In the genomic region with DNA sequence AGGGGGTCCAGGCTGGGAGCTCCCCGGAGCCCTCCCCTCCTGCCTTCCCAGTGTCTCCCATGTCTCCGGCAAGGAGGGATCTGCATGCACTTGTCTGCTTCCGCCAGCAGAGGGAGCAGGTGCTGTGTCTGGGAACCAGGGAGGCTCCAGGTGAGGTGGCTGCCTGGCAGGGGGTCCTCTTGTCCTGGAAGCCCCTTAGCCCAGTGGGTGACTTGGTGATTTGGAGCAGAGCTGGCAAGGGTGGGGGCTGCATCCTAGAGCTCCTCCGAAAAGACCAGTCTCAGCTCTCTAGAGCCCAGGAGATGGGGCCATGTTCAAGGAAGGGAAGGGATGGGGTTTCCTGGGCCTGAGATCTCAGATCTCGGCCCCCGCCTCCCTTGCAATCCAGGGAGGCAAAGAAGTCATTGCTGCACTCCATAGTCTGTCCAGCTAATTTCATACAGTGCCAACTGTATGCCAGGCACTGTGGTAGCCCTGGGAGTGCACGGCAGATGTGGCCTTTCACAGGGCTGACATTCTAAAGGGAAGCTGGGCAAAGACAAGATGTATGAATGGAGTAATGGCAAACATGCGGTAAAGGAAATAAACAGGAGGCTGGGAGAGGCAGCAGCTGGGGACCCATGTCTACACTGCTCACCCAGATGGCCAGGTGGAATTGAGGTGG, we compare ENCODE assay signal across 7 cellular contexts. TPM values are rescaled to one million over a fixed set of nuclear protein-coding genes. Genes with fewer than 3 reads are reported as not detected.
DNase-seq lines count a peak whose midpoint lies in the region; ATAC-seq, FAIRE-seq and TF ChIP-seq lines count a peak whose summit lies in the region.

No MANE protein-coding gene starts in this region.

- H3K9me3 ChIP-seq in SJSA1 (replicated peaks) (no peaks in the 10 kb centered on the region), pancreas (no peaks in the 10 kb centered on the region), transverse colon (no peaks in the 10 kb centered on the region)

- no peaks in the 10 kb centered on the region for H3K79me2 ChIP-seq in KMS-11 (ENCODE audit: insufficient read depth, low read depth)

- no peak for TF ChIP-seq EP300 in transverse colon (IDR thresholded peaks at IDR 0.05; ENCODE audit: low read depth)

- H3K36me3 ChIP-seq in KMS-11 (ENCODE audit: insufficient read depth) (no peaks in the 10 kb centered on the region), SJSA1 (no peaks in the 10 kb centered on the region), pancreas (no peaks in the 10 kb centered on the region), transverse colon (no peaks in the 10 kb centered on the region)

- no peak overlapping the region for H3K9ac ChIP-seq in KMS-11

- peak; percentile 56 to 70 (median 63) for ATAC-seq in pancreas

- TF ChIP-seq CTCF in GM13976 (IDR thresholded peaks at IDR 0.05; ENCODE audit: borderline replicate concordance, control extremely low read depth, extremely low read depth, insufficient read depth, missing control alignments), result peak; percentile 95
- peak; percentile 93 for TF ChIP-seq CTCF in KMS-11 (conservative IDR thresholded peaks at IDR 0.05; ENCODE audit: low read depth, low read length)
- TF ChIP-seq CTCF in pancreas (IDR thresholded peaks at IDR 0.05), result peak; percentile 83 to 92 (median 88)
- TF ChIP-seq CTCF in transverse colon (IDR thresholded peaks at IDR 0.05), result peak; percentile 77 to 90 (median 80)

- H3K4me2 ChIP-seq in KMS-11, result no peak overlapping the region

- H4K20me1 ChIP-seq in KMS-11 (ENCODE audit: insufficient read depth), result no peaks in the 10 kb centered on the region

- no peak overlapping the region for H3K4me3 ChIP-seq in KMS-11 (IDR thresholded peaks at IDR 0.05; ENCODE audit: insufficient read depth, low read depth, low read length)
- H3K4me3 ChIP-seq in SJSA1, result no peak overlapping the region
- peak overlapping the region in 1 of 4 donors; percentile 11 for H3K4me3 ChIP-seq in pancreas
- H3K4me3 ChIP-seq in transverse colon, result no peak overlapping the region

- H2AFZ ChIP-seq in KMS-11 (ENCODE audit: low read depth), result no peak overlapping the region

- intact Hi-C loops in pancreas (cut with DNase I) (loop anchor here in 2 of 3 donors (5.0 to 10.0 kb wide), 2 partner anchors 73 to 75 kb away; no protein-coding TSS in a partner anchor), transverse colon (cut with DNase I; ENCODE audit: low total_unique reads) (no loop called here)

- in situ Hi-C loops in GM13976 (cut with MboI; ENCODE audit: low sequenced_read_pairs, unreplicated experiment), result no loop called here
- in situ Hi-C loops in transverse colon (cut with MboI; ENCODE audit: low pct_ligation_motif_present in 1 of 4, low pct_unique_long_range_greater_than_20kb in 1 of 4, low sequenced_read_pairs in 3 of 4), result loop anchor here in 2 of 4 donors (10.0 to 25.0 kb wide), 2 partner anchors 83 to 245 kb away; a partner anchor contains a TSS

- H3K27me3 ChIP-seq in KMS-11 (ENCODE audit: insufficient read depth, low read depth) (0 out of 2 replicates have a peak, but pooled peaks cover under 1% of the 10 kb centered on the region), SJSA1 (replicated peaks) (no peaks in the 10 kb centered on the region; the same call in 1 of the 2 replicates), pancreas (no peaks in the 10 kb centered on the region), transverse colon (peaks cover 19% of the 10 kb centered on the region)

- 14 to 18% methylated on average over 8 of the region's 8 CpGs for WGBS in pancreas, 2 donors
- 32% methylated on average over 3 to 8 of the region's 8 CpGs for WGBS in transverse colon (ENCODE audit: low coverage in 1 of 2), 2 donors

- no peak for FAIRE-seq in pancreas (lab: Jason Lieb, UNC)

- TF ChIP-seq POLR2A in transverse colon (IDR thresholded peaks at IDR 0.05), result no peak

- H3K4me1 ChIP-seq in KMS-11 (ENCODE audit: low read depth, poor library complexity, severe bottlenecking) (no peaks in the 10 kb centered on the region), SJSA1 (replicated peaks) (no peaks in the 10 kb centered on the region), pancreas (peaks cover 22 to 36% (median 31%) of the 10 kb centered on the region in 3 donors), transverse colon (peaks cover 0 to 7% (median 6%) of the 10 kb centered on the region in 4 donors)

- peak; percentile 85 for DNase-seq in GM13976 (ENCODE audit: low spot score)
- peak; percentile 56 to 74 for DNase-seq in SJSA1 (ENCODE audit: low read depth in 1 of 2, low spot score in 2 of 2)
- peak; percentile 53 for DNase-seq in activated gamma-delta T cell treated with anti-CD3 and anti-CD28 coated beads, Interleukin-2, amount 50 U/mL, for 16 hours (ENCODE audit: low read depth)
- DNase-seq in foreskin melanocyte, result peak; percentile 38
- peak; percentile 81 to 91 (median 89) for DNase-seq in pancreas
- peak; percentile 61 for DNase-seq in transverse colon

- no peak overlapping the region for H3K27ac ChIP-seq in KMS-11
- H3K27ac ChIP-seq in SJSA1, result no peak overlapping the region
- H3K27ac ChIP-seq in pancreas, result peak overlapping the region; percentile 59 to 88 (median 76)
- no peak overlapping the region for H3K27ac ChIP-seq in transverse colon

RNA-seq across cellular contexts. Expression of a gene that starts 20.4 kb away (rescaled TPM):
- not detected in 2 replicates for total RNA-seq in SJSA1 (2014; rRNA removed; shearing (Covaris generic))
- total RNA-seq in pancreas (100 to 1,000 TPM in 1 of 6 donors, 10 to 100 TPM in 5; 59.8 to 159 (median 67.7) TPM), transverse colon (10 to 100 TPM in 1 of 4 donors, 1 to 10 TPM in 3; 3.8 to 10.1 (median 5.8) TPM)
- polyA plus RNA-seq in pancreas, result 100 to 1,000 TPM; 148 to 180 TPM

RNA-seq across cellular contexts. Expression of a gene that starts 55.3 kb away (rescaled TPM):
- 20.8 and 20.9 TPM in 2 replicates for total RNA-seq in SJSA1 (2014; rRNA removed; shearing (Covaris generic))
- 10 to 100 TPM; 11.9 to 23.6 (median 14.3) TPM for total RNA-seq in pancreas
- 10 to 100 TPM; 22.3 to 34.9 TPM for polyA plus RNA-seq in pancreas
- 100 to 1,000 TPM in 1 of 4 donors, 10 to 100 TPM in 3; 46.4 to 102 (median 63.9) TPM for total RNA-seq in transverse colon

RNA-seq across cellular contexts. Expression of a gene that starts 57.5 kb away (rescaled TPM):
- total RNA-seq in SJSA1 (2014; rRNA removed; shearing (Covaris generic)), result 0.03 TPM in 1 of 2 replicates, not detected in the other
- total RNA-seq in pancreas, result 1 to 10 TPM; 2.0 to 7.8 (median 3.4) TPM
- 10 to 100 TPM; 18.7 to 38.7 TPM for polyA plus RNA-seq in pancreas
- total RNA-seq in transverse colon, result under 1 TPM in 2 of 4 donors, not detected in 2; 0.14 to 0.16 TPM

Comparison
In these comparisons a context has a peak if more than half of its experiments do, and no peak if none do; other contexts are left out.
1. DNase-seq: peak in every context shown above with its lines; median percentile 89 in pancreas; 85 in GM13976; 65 in SJSA1; 61 in transverse colon; 53 in activated gamma-delta T cell treated with anti-CD3 and anti-CD28 coated beads, Interleukin-2, amount 50 U/mL, for 16 hours; 38 in foreskin melanocyte.
2. H3K27ac ChIP-seq: peak in pancreas (4 of 4); none in KMS-11 (single experiment), SJSA1 (single experiment) and transverse colon (0 of 4).
3. RNA of a gene that starts 20.4 kb away (total RNA-seq): 59.8 to 159 TPM in pancreas; 3.8 to 10.1 TPM in transverse colon and not detected in SJSA1; every median in the first group is over 4 times any median in the second.
4. Peak in every context shown above with its lines, with median percentiles within 50 percentile points of each other: CTCF ChIP-seq.